In the genomic region with DNA sequence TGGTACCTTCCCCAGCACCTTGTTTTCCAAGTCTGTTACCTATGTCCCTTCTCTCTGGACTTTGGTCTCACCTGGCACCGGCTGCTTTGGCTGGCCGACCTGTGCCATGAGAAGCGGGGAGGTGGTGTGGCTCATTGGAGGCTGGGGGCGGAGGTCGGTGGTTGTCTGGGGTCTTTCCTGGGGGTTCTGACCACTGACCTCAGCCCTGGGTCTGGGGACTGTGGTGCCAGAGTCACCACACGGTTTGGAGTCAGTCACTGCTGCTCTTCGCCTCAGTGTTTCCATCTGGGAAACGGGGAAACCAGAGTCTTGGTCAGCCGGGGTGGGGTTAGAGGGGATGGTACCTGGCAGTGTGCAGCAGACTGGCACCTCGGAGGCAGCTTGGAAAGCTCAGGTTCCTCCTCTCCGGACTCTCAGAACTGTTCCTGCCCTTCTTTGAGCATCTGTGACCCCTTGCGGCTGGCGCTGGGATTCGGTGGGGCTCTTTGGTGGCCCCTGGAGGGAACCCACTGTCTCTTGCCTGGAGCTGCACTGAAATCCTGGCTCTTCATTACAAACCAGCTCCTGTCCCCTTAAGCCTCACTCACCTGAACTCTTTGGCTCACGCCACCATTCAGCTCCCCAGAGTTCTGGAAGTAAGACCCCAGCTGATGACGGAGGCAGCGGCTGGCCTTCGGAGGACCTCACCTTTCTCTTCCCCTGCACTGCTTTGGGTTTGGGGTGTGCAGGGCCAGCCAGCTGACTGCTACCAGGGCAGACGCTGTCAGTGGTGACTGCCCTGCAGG, we compare ENCODE assay signal across 17 cellular contexts. TPM values are rescaled to one million over a fixed set of nuclear protein-coding genes. Genes with fewer than 3 reads are reported as not detected.
DNase-seq lines count a peak whose midpoint lies in the region; ATAC-seq, FAIRE-seq and TF ChIP-seq lines count a peak whose summit lies in the region.
"Had no signal": no experiment of that assay in that cellular context is flagged by ENCODE, and none has a peak within 500 bp of the region (broad histone marks: within the 10 kb centered on the region; RNA-seq: fewer than 3 reads in every experiment).

No MANE protein-coding gene starts in this region.

- no TSS peak for BruUV-seq in K562 (replicated peaks; lab: Mats Ljungman, UMichigan)

- FAIRE-seq in K562 (lab: Jason Lieb, UNC): no peak

- intact Hi-C loops in K562 (cut with micrococcal nuclease) (loop anchor here (10.0 kb wide), 1 partner anchor 147 kb away; no protein-coding TSS in a partner anchor), right lobe of liver (cut with DNase I) (loop anchor here (5.0 to 10.0 kb wide), 3 partner anchors 55 to 147 kb away; no protein-coding TSS in a partner anchor), sigmoid colon (cut with DNase I) (loop anchor here (10.0 kb wide), 1 partner anchor 413 kb away; no protein-coding TSS in a partner anchor)

- H3K27ac ChIP-seq in K562 (ENCODE audit: extremely low read depth, low read depth, low read length) (no peak overlapping the region), right lobe of liver (peak overlapping the region; percentile 99), sigmoid colon (no peak overlapping the region), Karpas-422 (ENCODE audit: low read length) (no peak overlapping the region)
- H3K27ac ChIP-seq: neutrophil had no signal

- peaks cover 5% of the 10 kb centered on the region for H3K9me1 ChIP-seq in K562 (ENCODE audit: control insufficient read depth, insufficient read depth, low read length)

- H4K20me1 ChIP-seq in K562 (replicated peaks; ENCODE audit: control insufficient read depth, insufficient read depth, low read length): peaks cover 4% of the 10 kb centered on the region; the same call in 1 of the 2 replicates
- H4K20me1 ChIP-seq in Karpas-422 (ENCODE audit: insufficient read depth, low read depth, low read length): no peaks in the 10 kb centered on the region

- H3K36me3 Mint-ChIP-seq in IgD-negative memory B cell: no peaks in the 10 kb centered on the region
- H3K36me3 Mint-ChIP-seq: activated naive CD4-positive, alpha-beta T cell treated with anti-CD3 and anti-CD28 coated beads, Interleukin-2, amount 50 U/mL, for 24 hours had no signal

- H3K27me3 ChIP-seq in K562 (ENCODE audit: control insufficient read depth in 2 of 2, insufficient read depth in 2 of 2, low read length in 2 of 2): no peaks in the 10 kb centered on the region
- no peaks in the 10 kb centered on the region for H3K27me3 ChIP-seq in right lobe of liver
- no peaks in the 10 kb centered on the region for H3K27me3 ChIP-seq in sigmoid colon
- no peaks in the 10 kb centered on the region for H3K27me3 ChIP-seq in Karpas-422 (ENCODE audit: low read length)

- 51% methylated on average over 16 of the region's 19 CpGs for WGBS in K562 (ENCODE audit: insufficient coverage, low coverage, missing lambda C conversion rate)
- WGBS in right lobe of liver (ENCODE audit: insufficient coverage, low coverage, low lambda C conversion rate, missing lambda C conversion rate): 37% methylated on average over 9 of the region's 19 CpGs
- 63 to 85% methylated on average over 19 of the region's 19 CpGs for WGBS in sigmoid colon, 2 donors

- CTCF ChIA-PET in K562 (lab: Yijun Ruan, JAX; ENCODE audit: low intra/inter-chr PET ratio): no interaction called here

- H3K36me3 ChIP-seq in K562 (ENCODE audit: control insufficient read depth, insufficient read depth, low read length): no peaks in the 10 kb centered on the region
- H3K36me3 ChIP-seq in right lobe of liver: no peaks in the 10 kb centered on the region
- no peaks in the 10 kb centered on the region for H3K36me3 ChIP-seq in sigmoid colon
- no peaks in the 10 kb centered on the region for H3K36me3 ChIP-seq in Karpas-422 (ENCODE audit: insufficient read depth, low read length)
- H3K36me3 ChIP-seq: neutrophil, thoracic aorta had no signal

- in situ Hi-C loops in K562 (cut with MboI): no loop called here

- H3K79me2 ChIP-seq in K562 (ENCODE audit: control insufficient read depth, insufficient read depth, low read length) (peaks cover 5% of the 10 kb centered on the region), Karpas-422 (ENCODE audit: low read length) (no peaks in the 10 kb centered on the region)

- H2AFZ ChIP-seq in K562 (ENCODE audit: low read depth, low read length): no peak overlapping the region
- no peak overlapping the region for H2AFZ ChIP-seq in Karpas-422 (ENCODE audit: low read length)

- no peak for DNase-seq in K562 (ENCODE audit: extremely low read depth in 1 of 4, low spot score in 3 of 4)
- peak; percentile 58 to 86 (median 79) for DNase-seq in right lobe of liver
- peak; percentile 65 for DNase-seq in sigmoid colon
- DNase-seq in cortex of kidney (lab: John Stamatoyannopoulos, UW): no peak
- no peak for DNase-seq in GM10266 (ENCODE audit: extremely low spot score)
- no peak for DNase-seq in Karpas-422
- DNase-seq: activated CD4-positive, alpha-beta T cell treated with anti-CD3 and anti-CD28 coated beads, Interleukin-2, amount 50 U/mL, for 48 hours; activated T-cell treated with anti-CD3 and anti-CD28 coated beads, Interleukin-2, amount 50 U/mL, for 1 hour; NCI-H1092; NCI-H69 had no signal

- no peak for TF ChIP-seq RAD21 in K562 (CRISPR knock-in tag; conservative IDR thresholded peaks at IDR 0.05 in 1 of 2, IDR thresholded peaks at IDR 0.05 in 1 of 2)

- H3K27me3 Mint-ChIP-seq in IgD-negative memory B cell: peaks cover 1% of the 10 kb centered on the region
- H3K27me3 Mint-ChIP-seq: activated naive CD4-positive, alpha-beta T cell treated with anti-CD3 and anti-CD28 coated beads, Interleukin-2, amount 50 U/mL, for 24 hours had no signal

- no peaks in the 10 kb centered on the region for H3K9me3 Mint-ChIP-seq in IgD-negative memory B cell
- H3K9me3 Mint-ChIP-seq: activated naive CD4-positive, alpha-beta T cell treated with anti-CD3 and anti-CD28 coated beads, Interleukin-2, amount 50 U/mL, for 24 hours had no signal

- POLR2A ChIA-PET in K562 (lab: Yijun Ruan, JAX): interaction anchor here (0.5 to 0.7 kb wide), 3 partner anchors 9 to 26 kb away, joined by 3 read pairs; no protein-coding TSS in a partner anchor

- H3K4me3 Mint-ChIP-seq in IgD-negative memory B cell: peak overlapping the region in 3 of 4 donors; percentile 21 to 43 (median 30)
- H3K4me3 Mint-ChIP-seq: activated naive CD4-positive, alpha-beta T cell treated with anti-CD3 and anti-CD28 coated beads, Interleukin-2, amount 50 U/mL, for 24 hours had no signal

- TF ChIP-seq POLR2A in K562 (conservative IDR thresholded peaks at IDR 0.05) (no peak), right lobe of liver (IDR thresholded peaks at IDR 0.05) (no peak), sigmoid colon (IDR thresholded peaks at IDR 0.05) (no peak)

- TF ChIP-seq EP300 in K562 (IDR thresholded peaks at IDR 0.05; ENCODE audit: low read length): no peak
- TF ChIP-seq EP300 in sigmoid colon (IDR thresholded peaks at IDR 0.05): no peak

- H3K27ac Mint-ChIP-seq in IgD-negative memory B cell: no peak overlapping the region
- H3K27ac Mint-ChIP-seq: activated naive CD4-positive, alpha-beta T cell treated with anti-CD3 and anti-CD28 coated beads, Interleukin-2, amount 50 U/mL, for 24 hours had no signal

- no peaks in the 10 kb centered on the region for H3K9me2 ChIP-seq in Karpas-422 (replicated peaks; ENCODE audit: insufficient read depth, low read length)

- H3K4me3 ChIP-seq in K562 (no peak overlapping the region), right lobe of liver (peak overlapping the region in 1 of 3 donors; percentile 16), sigmoid colon (no peak overlapping the region), Karpas-422 (ENCODE audit: low read length) (no peak overlapping the region)
- H3K4me3 ChIP-seq: skin epidermis, thoracic aorta had no signal

- TF ChIP-seq CTCF in K562 (IDR thresholded peaks at IDR 0.05 in 2 of 3, conservative IDR thresholded peaks at IDR 0.05 in 1 of 3; ENCODE audit: insufficient read depth in 2 of 3, low read depth in 1 of 3, low read length in 3 of 3) (peak in 2 of 3 experiments; percentile 20 to 63; a peak in 3 of 6 replicates), right lobe of liver (IDR thresholded peaks at IDR 0.05) (no peak), sigmoid colon (IDR thresholded peaks at IDR 0.05) (no peak), GM10266 (IDR thresholded peaks at IDR 0.05; ENCODE audit: control insufficient read depth, insufficient read depth, low read depth, missing control alignments) (no peak)

- H3K9ac ChIP-seq in K562 (ENCODE audit: insufficient read depth in 1 of 2, low read depth in 2 of 2, low read length in 2 of 2) (peak overlapping the region in 1 of 2 experiments; percentile 45; a peak in 1 of 4 replicates), Karpas-422 (ENCODE audit: low read length) (no peak overlapping the region)

- H3K4me1 Mint-ChIP-seq in IgD-negative memory B cell: peaks cover 0 to 4% (median 1%) of the 10 kb centered on the region in 3 donors

- ATAC-seq in K562: no peak
- ATAC-seq in right lobe of liver: peak; percentile 5 to 30 (median 8)
- no peak for ATAC-seq in GM18517 (IDR thresholded peaks at IDR 0.05; ENCODE audit: unreplicated experiment)
- ATAC-seq: esophagus mucosa had no signal

- H3K4me1 ChIP-seq in K562 (replicated peaks in 1 of 2; ENCODE audit: control insufficient read depth in 2 of 2, insufficient read depth in 2 of 2, low read length in 2 of 2) (peaks cover 13 to 67% of the 10 kb centered on the region in 2 experiments), right lobe of liver (peaks cover 0 to 59% (median 23%) of the 10 kb centered on the region in 4 donors), sigmoid colon (peaks cover 0 to 42% (median 35%) of the 10 kb centered on the region in 4 donors), Karpas-422 (ENCODE audit: low read length) (no peaks in the 10 kb centered on the region)

- H3K4me2 ChIP-seq in K562 (ENCODE audit: insufficient read depth, low read length) (no peak overlapping the region), Karpas-422 (ENCODE audit: low read depth, low read length, poor library complexity, severe bottlenecking) (no peak overlapping the region)

- H3K9me3 ChIP-seq in K562 (replicated peaks; ENCODE audit: control insufficient read depth, insufficient read depth, low read depth, low read length) (no peaks in the 10 kb centered on the region), right lobe of liver (no peaks in the 10 kb centered on the region), sigmoid colon (no peaks in the 10 kb centered on the region), Karpas-422 (ENCODE audit: low read length) (no peaks in the 10 kb centered on the region)
- H3K9me3 ChIP-seq: neutrophil, thoracic aorta had no signal

RNA-seq across cellular contexts. Expression of a gene that starts 4.1 kb away (rescaled TPM):
- polyA plus RNA-seq in IgD-negative memory B cell (0.80 TPM), K562 (2011; rRNA removed) (4.0 and 4.6 TPM in 2 replicates), K562 (2014; fragmentation: Illumina TruSeq; extraction: Trizol) (5.2 and 14.5 TPM in 2 replicates), K562 (2014; fragmentation: Nextera tagmentation; extraction: Ambion mirVana) (under 1 TPM; 0.35 to 0.56 TPM), K562 (2014; rRNA removed) (6.8 and 14.8 TPM in 2 replicates), sigmoid colon (10 to 100 TPM; 27.6 to 50.8 (median 38.4) TPM)
- 9.2 and 26.3 TPM in 2 replicates for total RNA-seq in K562 (2011; cell fraction: chromatin; rRNA removed; ENCODE audit: low replicate concordance)
- total RNA-seq in K562 (2011; cell fraction: nucleolus; rRNA removed): 12.6 and 15.3 TPM in 2 replicates
- 9.4 and 10.3 TPM in 2 replicates for total RNA-seq in K562 (2011; cell fraction: nucleoplasm; rRNA removed)
- total RNA-seq in K562 (2014; rRNA removed) (9.6 and 11.0 TPM in 2 replicates), K562 (2014; rRNA removed; fragmentation: Illumina TruSeq; extraction: Trizol) (1.5 and 1.8 TPM in 2 replicates), K562 (2015; rRNA removed; fragmentation: Illumina TruSeq; extraction: Trizol) (4.2 and 5.7 TPM in 2 replicates), K562 (2021) (21.4 and 23.6 TPM in 2 replicates), right lobe of liver (100 to 1,000 TPM; 105 to 165 (median 131) TPM), sigmoid colon (10 to 100 TPM; 26.7 to 49.0 (median 31.4) TPM)
- polyA plus RNA-seq in K562 (2011; cell fraction: cytosol; rRNA removed): 8.4 and 14.0 TPM in 2 replicates
- polyA plus RNA-seq in K562 (2011; cell fraction: nucleus; rRNA removed): 7.8 and 14.2 TPM in 2 replicates
- 13.9 and 14.6 TPM in 2 replicates for polyA plus RNA-seq in K562 (2012)
- 2.2 and 4.3 TPM in 2 replicates for polyA minus RNA-seq in K562 (2011; rRNA and poly(A)+ RNA removed)
- 13.6 and 24.3 TPM in 2 replicates for polyA minus RNA-seq in K562 (2011; cell fraction: cytosol; rRNA and poly(A)+ RNA removed)
- 6.7 and 8.4 TPM in 2 replicates for polyA minus RNA-seq in K562 (2011; cell fraction: nucleus; rRNA and poly(A)+ RNA removed)
- total RNA-seq in Karpas-422 (2014; rRNA removed; shearing (Covaris generic); ENCODE audit: low replicate concordance): not detected in 2 replicates

Comparison
In these comparisons a context has a peak if more than half of its experiments do, and no peak if none do; other contexts are left out.
1. ATAC-seq: peak in right lobe of liver (4 of 4); none in K562 (single experiment) and GM18517 (single experiment).
2. DNase-seq: peak in right lobe of liver (3 of 3) and sigmoid colon (single experiment); none in K562 (0 of 4), cortex of kidney (single experiment), GM10266 (single experiment) and Karpas-422 (single experiment).
3. H3K27ac ChIP-seq: peak in right lobe of liver (3 of 3); none in K562 (single experiment), sigmoid colon (0 of 4) and Karpas-422 (single experiment).
4. CTCF ChIP-seq: peak in K562 (2 of 3); none in right lobe of liver (0 of 4), sigmoid colon (0 of 4) and GM10266 (single experiment).